ENCODE assay signal across 10 cellular contexts in genomic region chr7:128399991-128400390, GRCh38. TPM values are rescaled to one million over a fixed set of nuclear protein-coding genes. Genes with fewer than 3 reads are reported as not detected.
"Had no signal": no experiment of that assay in that cellular context is flagged by ENCODE, and none has a peak within 500 bp of the region (broad histone marks: within the 10 kb centered on the region; RNA-seq: fewer than 3 reads in every experiment).

No MANE protein-coding gene starts in this region.

- H3K4me3 ChIP-seq: GM23248, HAP-1 had no signal

- H3K27ac Mint-ChIP-seq: HFFc6, IgD-negative memory B cell had no signal

- H3K9me3 ChIP-seq: HAP-1 had no signal

- H3K27me3 Mint-ChIP-seq: IgD-negative memory B cell had no signal

- H3K27ac ChIP-seq: GM23248, HL-60 had no signal

- H3K9me3 Mint-ChIP-seq: HFFc6, IgD-negative memory B cell had no signal

- H3K4me3 Mint-ChIP-seq: HFFc6 had no signal

- ATAC-seq: HCT116, HepG2 had no signal

- DNase-seq: GM23248, GOT3, H7, HFFc6 had no signal

- FAIRE-seq: HepG2 had no signal

RNA-seq across cellular contexts. Expression of gene PRRT4, which starts 38.5 kb away (rescaled TPM):
- total RNA-seq: GM23248, HepG2, HFFc6, HT1080 had no signal
- polyA plus RNA-seq: GM23248, HepG2 had no signal
